In the genomic region with DNA sequence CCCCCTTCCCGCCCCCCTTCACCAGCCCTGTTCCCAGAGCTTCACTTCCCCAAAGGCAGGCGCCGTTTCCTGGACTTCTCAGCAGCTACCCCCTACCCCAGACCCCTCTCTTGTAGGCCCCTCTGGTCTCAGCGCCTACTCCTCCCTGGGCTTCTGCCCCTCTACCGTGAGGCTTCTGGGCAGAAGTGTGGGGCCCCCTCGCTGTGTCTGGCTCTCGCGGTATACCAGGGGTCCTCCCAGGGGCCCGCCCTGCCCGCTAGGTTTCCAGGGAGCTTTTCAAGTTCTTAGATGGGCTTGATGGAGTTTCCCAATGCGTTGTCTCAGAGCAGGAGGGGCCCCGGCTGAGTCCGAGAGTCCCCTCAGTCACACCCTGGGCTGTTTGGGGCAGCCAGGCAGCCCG, we compare ENCODE assay signal across 1 cellular context.
TF ChIP-seq lines count a peak whose summit lies in the region.

No MANE protein-coding gene starts in this region.

TF ChIP-seq in WTC11, 78 proteins besides CTCF, POLR2A, EP300 and RAD21 (continued from another document):
- TF ChIP-seq, protein P1, sequence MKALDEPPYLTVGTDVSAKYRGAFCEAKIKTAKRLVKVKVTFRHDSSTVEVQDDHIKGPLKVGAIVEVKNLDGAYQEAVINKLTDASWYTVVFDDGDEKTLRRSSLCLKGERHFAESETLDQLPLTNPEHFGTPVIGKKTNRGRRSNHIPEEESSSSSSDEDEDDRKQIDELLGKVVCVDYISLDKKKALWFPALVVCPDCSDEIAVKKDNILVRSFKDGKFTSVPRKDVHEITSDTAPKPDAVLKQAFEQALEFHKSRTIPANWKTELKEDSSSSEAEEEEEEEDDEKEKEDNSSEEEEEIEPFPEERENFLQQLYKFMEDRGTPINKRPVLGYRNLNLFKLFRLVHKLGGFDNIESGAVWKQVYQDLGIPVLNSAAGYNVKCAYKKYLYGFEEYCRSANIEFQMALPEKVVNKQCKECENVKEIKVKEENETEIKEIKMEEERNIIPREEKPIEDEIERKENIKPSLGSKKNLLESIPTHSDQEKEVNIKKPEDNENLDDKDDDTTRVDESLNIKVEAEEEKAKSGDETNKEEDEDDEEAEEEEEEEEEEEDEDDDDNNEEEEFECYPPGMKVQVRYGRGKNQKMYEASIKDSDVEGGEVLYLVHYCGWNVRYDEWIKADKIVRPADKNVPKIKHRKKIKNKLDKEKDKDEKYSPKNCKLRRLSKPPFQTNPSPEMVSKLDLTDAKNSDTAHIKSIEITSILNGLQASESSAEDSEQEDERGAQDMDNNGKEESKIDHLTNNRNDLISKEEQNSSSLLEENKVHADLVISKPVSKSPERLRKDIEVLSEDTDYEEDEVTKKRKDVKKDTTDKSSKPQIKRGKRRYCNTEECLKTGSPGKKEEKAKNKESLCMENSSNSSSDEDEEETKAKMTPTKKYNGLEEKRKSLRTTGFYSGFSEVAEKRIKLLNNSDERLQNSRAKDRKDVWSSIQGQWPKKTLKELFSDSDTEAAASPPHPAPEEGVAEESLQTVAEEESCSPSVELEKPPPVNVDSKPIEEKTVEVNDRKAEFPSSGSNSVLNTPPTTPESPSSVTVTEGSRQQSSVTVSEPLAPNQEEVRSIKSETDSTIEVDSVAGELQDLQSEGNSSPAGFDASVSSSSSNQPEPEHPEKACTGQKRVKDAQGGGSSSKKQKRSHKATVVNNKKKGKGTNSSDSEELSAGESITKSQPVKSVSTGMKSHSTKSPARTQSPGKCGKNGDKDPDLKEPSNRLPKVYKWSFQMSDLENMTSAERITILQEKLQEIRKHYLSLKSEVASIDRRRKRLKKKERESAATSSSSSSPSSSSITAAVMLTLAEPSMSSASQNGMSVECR (CRISPR knock-in tag; IDR thresholded peaks at IDR 0.05; ENCODE audit: borderline replicate concordance) = no peak
- no peak for TF ChIP-seq OVOL2 (CRISPR knock-in tag; IDR thresholded peaks at IDR 0.05; ENCODE audit: borderline replicate concordance)
- TF ChIP-seq, protein P2, sequence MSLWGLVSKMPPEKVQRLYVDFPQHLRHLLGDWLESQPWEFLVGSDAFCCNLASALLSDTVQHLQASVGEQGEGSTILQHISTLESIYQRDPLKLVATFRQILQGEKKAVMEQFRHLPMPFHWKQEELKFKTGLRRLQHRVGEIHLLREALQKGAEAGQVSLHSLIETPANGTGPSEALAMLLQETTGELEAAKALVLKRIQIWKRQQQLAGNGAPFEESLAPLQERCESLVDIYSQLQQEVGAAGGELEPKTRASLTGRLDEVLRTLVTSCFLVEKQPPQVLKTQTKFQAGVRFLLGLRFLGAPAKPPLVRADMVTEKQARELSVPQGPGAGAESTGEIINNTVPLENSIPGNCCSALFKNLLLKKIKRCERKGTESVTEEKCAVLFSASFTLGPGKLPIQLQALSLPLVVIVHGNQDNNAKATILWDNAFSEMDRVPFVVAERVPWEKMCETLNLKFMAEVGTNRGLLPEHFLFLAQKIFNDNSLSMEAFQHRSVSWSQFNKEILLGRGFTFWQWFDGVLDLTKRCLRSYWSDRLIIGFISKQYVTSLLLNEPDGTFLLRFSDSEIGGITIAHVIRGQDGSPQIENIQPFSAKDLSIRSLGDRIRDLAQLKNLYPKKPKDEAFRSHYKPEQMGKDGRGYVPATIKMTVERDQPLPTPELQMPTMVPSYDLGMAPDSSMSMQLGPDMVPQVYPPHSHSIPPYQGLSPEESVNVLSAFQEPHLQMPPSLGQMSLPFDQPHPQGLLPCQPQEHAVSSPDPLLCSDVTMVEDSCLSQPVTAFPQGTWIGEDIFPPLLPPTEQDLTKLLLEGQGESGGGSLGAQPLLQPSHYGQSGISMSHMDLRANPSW (CRISPR knock-in tag; conservative IDR thresholded peaks at IDR 0.05; ENCODE audit: low read depth) = no peak
TF ChIP-seq in WTC11: peak in this region for 0.
